ENCODE assay signal across 1 cellular context in genomic region chr12:82357340-82357739, GRCh38.
TF ChIP-seq lines count a peak whose summit lies in the region.

No MANE protein-coding gene starts in this region.

TF ChIP-seq in H1, 55 proteins besides CTCF, POLR2A, EP300 and RAD21 (continued from another document):
- TF ChIP-seq BCL11A (IDR thresholded peaks at IDR 0.05; ENCODE audit: low read depth in 2 of 2, low read length in 2 of 2) = no peak
- TF ChIP-seq MAFK (IDR thresholded peaks at IDR 0.05; ENCODE audit: low read depth, low read length) = no peak
- TF ChIP-seq TCF12 (IDR thresholded peaks at IDR 0.05; ENCODE audit: low read depth, low read length) = no peak
- no peak for TF ChIP-seq JUN (IDR thresholded peaks at IDR 0.05; ENCODE audit: low read depth, low read length)
- no peak for TF ChIP-seq ATF3 (IDR thresholded peaks at IDR 0.05; ENCODE audit: insufficient read depth, low read depth, low read length)
- no peak for TF ChIP-seq BACH1 (IDR thresholded peaks at IDR 0.05; ENCODE audit: low read length)
- no peak for TF ChIP-seq NRF1 (IDR thresholded peaks at IDR 0.05; ENCODE audit: low read depth, low read length)
- no peak for TF ChIP-seq MAX (IDR thresholded peaks at IDR 0.05)
- TF ChIP-seq GABPA (IDR thresholded peaks at IDR 0.05; ENCODE audit: borderline replicate concordance, insufficient read depth, low read length) = no peak
- no peak for TF ChIP-seq SP4 (IDR thresholded peaks at IDR 0.05; ENCODE audit: low read length)
- no peak for TF ChIP-seq CBX5 (IDR thresholded peaks at IDR 0.05; ENCODE audit: low read depth, low read length)
